1 cellular context compared by ENCODE assay signal in the genomic region with DNA sequence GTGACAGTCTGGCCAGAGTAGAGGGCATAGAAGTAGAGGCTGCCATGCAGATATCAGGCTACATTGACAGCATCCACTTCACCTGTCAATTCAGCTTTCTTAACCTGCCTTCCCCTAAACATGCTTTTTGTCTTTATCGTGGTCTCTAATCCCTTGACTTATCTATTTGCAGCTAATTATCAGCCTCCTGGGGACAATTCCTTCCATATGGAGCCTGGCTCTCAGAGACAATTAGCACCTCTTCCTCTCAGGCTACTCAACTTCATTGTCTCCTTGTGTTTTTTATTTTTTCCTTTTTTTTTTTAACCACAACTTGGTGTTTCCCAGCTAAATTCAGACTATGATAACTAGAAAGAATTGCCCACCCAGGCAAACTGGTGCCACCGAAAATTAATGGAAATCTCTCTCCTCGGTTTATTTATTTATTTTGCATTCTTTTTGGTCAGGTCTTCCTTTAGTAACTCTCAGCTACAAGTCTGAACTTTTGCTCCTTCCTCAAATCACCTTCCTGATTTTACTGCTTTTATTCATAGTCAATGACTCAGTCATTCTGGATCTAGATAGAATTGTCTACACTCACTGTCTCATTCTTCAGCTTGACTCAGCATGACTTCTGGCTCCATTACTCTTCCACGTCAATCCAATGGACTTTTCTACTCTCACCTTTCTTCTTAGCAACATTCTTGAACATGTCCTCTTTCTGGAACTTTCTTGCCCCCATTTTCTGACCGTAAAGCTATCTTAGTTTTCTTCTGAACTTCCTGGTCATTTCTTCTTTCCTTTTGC.
TF ChIP-seq lines count a peak whose summit lies in the region.

No MANE protein-coding gene starts in this region.

TF ChIP-seq in H1, 55 proteins besides CTCF, POLR2A, EP300 and RAD21 (continued from another document):
- no peak for TF ChIP-seq RFX5 (IDR thresholded peaks at IDR 0.05; ENCODE audit: borderline replicate concordance, low read depth, low read length)
- TF ChIP-seq TCF12 (IDR thresholded peaks at IDR 0.05; ENCODE audit: low read depth, low read length), result no peak
- no peak for TF ChIP-seq SRF (IDR thresholded peaks at IDR 0.05; ENCODE audit: low read depth, low read length)
- TF ChIP-seq CTBP2 (IDR thresholded peaks at IDR 0.05; ENCODE audit: borderline replicate concordance, insufficient read depth, insufficient read length, low read length), result no peak
- no peak for TF ChIP-seq SP1 (IDR thresholded peaks at IDR 0.05; ENCODE audit: low read depth, low read length)
